Comparison of ENCODE assay signal across 8 cellular contexts in the genomic region with DNA sequence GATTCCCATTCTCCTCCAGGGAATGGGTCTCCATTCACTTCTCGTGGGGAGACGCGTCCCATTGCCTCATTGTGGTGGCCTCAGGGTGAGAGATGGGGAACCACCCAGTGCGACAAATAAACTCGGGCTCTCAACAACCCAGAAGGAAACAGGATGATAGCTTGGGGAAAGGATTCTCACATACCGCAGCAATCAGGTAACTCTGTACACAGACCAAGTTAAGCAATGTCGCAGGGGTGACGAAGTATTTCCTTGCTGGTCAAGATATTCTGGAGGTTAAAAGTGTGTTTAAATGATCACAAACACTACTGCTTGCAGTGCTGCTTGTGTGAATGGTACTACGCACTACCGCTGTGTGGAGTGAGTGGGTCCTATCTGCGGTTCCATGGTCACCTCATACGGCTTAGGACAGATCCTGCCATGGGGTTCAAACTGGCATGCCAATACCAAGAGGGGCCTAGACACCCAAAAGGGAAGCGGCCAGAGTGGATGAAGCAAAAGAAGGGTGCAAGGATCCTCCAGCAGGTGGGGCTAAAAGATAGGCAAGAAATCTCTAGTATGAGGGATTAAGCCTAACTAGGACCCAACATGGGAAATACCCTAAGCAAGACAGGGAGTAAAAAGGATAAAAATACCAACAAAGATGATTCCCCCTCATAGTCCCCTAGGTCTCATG.
DNase-seq lines count a peak whose midpoint lies in the region; ATAC-seq and TF ChIP-seq lines count a peak whose summit lies in the region.

No MANE protein-coding gene starts in this region.

- H3K4me3 Mint-ChIP-seq in CD8-positive, alpha-beta memory T cell, result no peak overlapping the region

- H3K9ac ChIP-seq in OCI-LY3 (ENCODE audit: low read length) (peak overlapping the region; percentile 81), parathyroid adenoma (no peak overlapping the region)

- H3K27ac Mint-ChIP-seq in CD8-positive, alpha-beta memory T cell, result peak overlapping the region in 2 of 8 donors; percentile 1 to 4

- POLR2A ChIA-PET in CD8-positive, alpha-beta memory T cell (lab: Charles Lee), result no interaction called here

- H3K27me3 ChIP-seq in CD8-positive, alpha-beta memory T cell (ENCODE audit: insufficient read depth, low read length, poor library complexity, severe bottlenecking), result no peaks in the 10 kb centered on the region
- no peaks in the 10 kb centered on the region for H3K27me3 ChIP-seq in OCI-LY3 (ENCODE audit: low read depth, low read length)
- H3K27me3 ChIP-seq in parathyroid adenoma (ENCODE audit: control insufficient read depth, insufficient read depth, low read length), result no peaks in the 10 kb centered on the region

- H3K9me3 ChIP-seq in CD8-positive, alpha-beta memory T cell (ENCODE audit: low read length), result no peaks in the 10 kb centered on the region
- H3K9me3 ChIP-seq in OCI-LY3 (ENCODE audit: insufficient read depth, low read length) (peaks cover 5% of the 10 kb centered on the region; the same call in 1 of the 2 replicates), parathyroid adenoma (ENCODE audit: control insufficient read depth, low read length) (no peaks in the 10 kb centered on the region)

- DNase-seq in CD8-positive, alpha-beta memory T cell, result peak; percentile 17 to 63 (median 50)
- DNase-seq in HS-27A (ENCODE audit: low read depth), result peak; percentile 2
- DNase-seq in activated T-cell treated with anti-CD3 and anti-CD28 coated beads, Interleukin-2, amount 50 U/mL, for 1 hour, result peak; percentile 47
- DNase-seq in fibroblast of pulmonary artery (ENCODE audit: low read depth), result peak; percentile 75
- peak; percentile 54 for DNase-seq in ureter (ENCODE audit: low spot score)

- H3K27me3 Mint-ChIP-seq in CD8-positive, alpha-beta memory T cell, result no peaks in the 10 kb centered on the region

- peak; percentile 84 for ATAC-seq in GM19351 (IDR thresholded peaks at IDR 0.05; ENCODE audit: unreplicated experiment)

- H3K79me2 ChIP-seq in OCI-LY3 (ENCODE audit: low read length), result no peaks in the 10 kb centered on the region
- no peaks in the 10 kb centered on the region for H3K79me2 ChIP-seq in parathyroid adenoma

- no peak overlapping the region for H3K4me3 ChIP-seq in CD8-positive, alpha-beta memory T cell (ENCODE audit: low read length)
- H3K4me3 ChIP-seq in OCI-LY3 (ENCODE audit: low read length) (peak overlapping the region; percentile 66), fibroblast of pulmonary artery (replicated peaks; ENCODE audit: low read depth, low read length) (no peak overlapping the region), parathyroid adenoma (ENCODE audit: low read depth, low read length) (no peak overlapping the region)

- TF ChIP-seq CTCF in OCI-LY3 (IDR thresholded peaks at IDR 0.05; ENCODE audit: low read depth, low read length), result peak; percentile 62
- peak; percentile 82 for TF ChIP-seq CTCF in fibroblast of pulmonary artery (IDR thresholded peaks at IDR 0.05; ENCODE audit: low read length, missing control alignments)
- peak; percentile 71 for TF ChIP-seq CTCF in parathyroid adenoma (IDR thresholded peaks at IDR 0.05)

- H3K9me3 Mint-ChIP-seq in CD8-positive, alpha-beta memory T cell, result no peaks in the 10 kb centered on the region

- no peaks in the 10 kb centered on the region for H3K4me1 ChIP-seq in CD8-positive, alpha-beta memory T cell (ENCODE audit: insufficient read depth, low read length)
- H3K4me1 ChIP-seq in OCI-LY3 (ENCODE audit: low read length), result peaks cover 39% of the 10 kb centered on the region
- no peaks in the 10 kb centered on the region for H3K4me1 ChIP-seq in parathyroid adenoma

- CTCF ChIA-PET in CD8-positive, alpha-beta memory T cell (lab: Charles Lee), result interaction anchor here (0.7 to 2.4 kb wide), 4 partner anchors 10 to 256 kb away, joined by 3 to 7 read pairs (median 3); no protein-coding TSS in a partner anchor

- H4K20me1 ChIP-seq in OCI-LY3 (ENCODE audit: insufficient read depth, low read length), result no peaks in the 10 kb centered on the region

- no peaks in the 10 kb centered on the region for H3K36me3 ChIP-seq in CD8-positive, alpha-beta memory T cell (ENCODE audit: insufficient read depth, low read length)
- H3K36me3 ChIP-seq in OCI-LY3 (replicated peaks; ENCODE audit: low read depth, low read length), result peaks cover 13% of the 10 kb centered on the region
- H3K36me3 ChIP-seq in parathyroid adenoma (ENCODE audit: control insufficient read depth, insufficient read depth, low read length), result no peaks in the 10 kb centered on the region

- H3K4me2 ChIP-seq in OCI-LY3 (ENCODE audit: low read length) (peak overlapping the region; percentile 93), parathyroid adenoma (ENCODE audit: low read length) (no peak overlapping the region)

- no peaks in the 10 kb centered on the region for H3K36me3 Mint-ChIP-seq in CD8-positive, alpha-beta memory T cell

- peaks cover 0 to 3% (median 0%) of the 10 kb centered on the region in 3 donors for H3K4me1 Mint-ChIP-seq in CD8-positive, alpha-beta memory T cell

- H3K27ac ChIP-seq in CD8-positive, alpha-beta memory T cell (ENCODE audit: low read depth, low read length), result no peak overlapping the region
- peak overlapping the region; percentile 98 for H3K27ac ChIP-seq in OCI-LY3 (ENCODE audit: low read length)
- H3K27ac ChIP-seq in parathyroid adenoma, result no peak overlapping the region

- H2AFZ ChIP-seq in OCI-LY3 (ENCODE audit: low read depth, low read length), result peak overlapping the region; percentile 87
- H2AFZ ChIP-seq in parathyroid adenoma, result no peak overlapping the region

Comparison
In these comparisons a context has a peak if more than half of its experiments do, and no peak if none do; other contexts are left out.
1. DNase-seq: peak in every context shown above with its lines; median percentile 75 in fibroblast of pulmonary artery; 54 in ureter; 50 in CD8-positive, alpha-beta memory T cell; 47 in activated T-cell treated with anti-CD3 and anti-CD28 coated beads, Interleukin-2, amount 50 U/mL, for 1 hour; 2 in HS-27A.